Comparison of ENCODE assay signal across 10 cellular contexts in genomic region chr19:49875177-49875576, GRCh38. TPM values are rescaled to one million over a fixed set of nuclear protein-coding genes. Genes with fewer than 3 reads are reported as not detected.
DNase-seq lines count a peak whose midpoint lies in the region; ATAC-seq and TF ChIP-seq lines count a peak whose summit lies in the region.
"Had no signal": no experiment of that assay in that cellular context is flagged by ENCODE, and none has a peak within 500 bp of the region (broad histone marks: within the 10 kb centered on the region; RNA-seq: fewer than 3 reads in every experiment).

No MANE protein-coding gene starts in this region.

- DNase-seq in GM12864 (ENCODE audit: low read depth) (no peak), iPS-NIHi7 (ENCODE audit: extremely low spot score) (no peak), posterior cingulate gyrus (no peak)
- DNase-seq in effector CD8-positive, alpha-beta T cell (lab: John Stamatoyannopoulos, UW), result no peak
- DNase-seq in stimulated activated naive B cell treated with anti-CD40 and anti-IgM and Interleukin-4, amounts not matched to agents 10 μg/mL and 1 μg/mL and 100 μg/mL, for 72 hours, result no peak
- DNase-seq: NCI-H146 had no signal

- no peak for TF ChIP-seq CTCF in GM12864 (IDR thresholded peaks at IDR 0.05; ENCODE audit: low read depth, low read length, missing control alignments)
- TF ChIP-seq CTCF in SU-DHL-6 (IDR thresholded peaks at IDR 0.05; ENCODE audit: insufficient read depth, low read length, poor library complexity, severe bottlenecking), result no peak
- no peak for TF ChIP-seq CTCF in gastroesophageal sphincter (IDR thresholded peaks at IDR 0.05)

- no peak for TF ChIP-seq POLR2A in gastroesophageal sphincter (IDR thresholded peaks at IDR 0.05)

- H4K20me1 ChIP-seq in SU-DHL-6 (ENCODE audit: low read depth, low read length), result no peaks in the 10 kb centered on the region

- H3K9me3 ChIP-seq in SU-DHL-6 (ENCODE audit: insufficient read depth, low read length) (no peaks in the 10 kb centered on the region), gastroesophageal sphincter (no peaks in the 10 kb centered on the region), skeletal muscle tissue (ENCODE audit: control insufficient read depth in 3 of 3, low read length in 3 of 3) (no peaks in the 10 kb centered on the region)

- H3K27ac Mint-ChIP-seq in stimulated activated naive B cell treated with anti-CD40 and anti-IgM and Interleukin-4, amounts not matched to agents 10 μg/mL and 1 μg/mL and 100 μg/mL, for 72 hours, result no peak overlapping the region
- H3K27ac Mint-ChIP-seq: T-helper 1 cell treated with Interleukin-12 subunit alpha and Interleukin-12 subunit beta and Interleukin-4 antibody, amounts not matched to agents 30 μg/mL and 1 μg/mL, for 36 hours had no signal

- no peak overlapping the region for H3K4me3 Mint-ChIP-seq in stimulated activated naive B cell treated with anti-CD40 and anti-IgM and Interleukin-4, amounts not matched to agents 10 μg/mL and 1 μg/mL and 100 μg/mL, for 72 hours
- H3K4me3 Mint-ChIP-seq: T-helper 1 cell treated with Interleukin-12 subunit alpha and Interleukin-12 subunit beta and Interleukin-4 antibody, amounts not matched to agents 30 μg/mL and 1 μg/mL, for 36 hours had no signal

- H3K4me2 ChIP-seq in SU-DHL-6 (ENCODE audit: low read depth, low read length, poor library complexity, severe bottlenecking), result peak overlapping the region; percentile 91

- no peaks in the 10 kb centered on the region for H3K36me3 ChIP-seq in SU-DHL-6 (ENCODE audit: low read length)
- H3K36me3 ChIP-seq in gastroesophageal sphincter, result peaks cover 0 to 55% of the 10 kb centered on the region in 2 donors
- H3K36me3 ChIP-seq in skeletal muscle tissue (ENCODE audit: control insufficient read depth in 3 of 3, insufficient read depth in 3 of 3, low read length in 3 of 3), result peaks cover 29 to 38% (median 37%) of the 10 kb centered on the region in 3 donors

- 0 out of 2 replicates have a peak, but pooled peaks cover 5% of the 10 kb centered on the region for H3F3A ChIP-seq in SU-DHL-6 (ENCODE audit: insufficient read depth)

- intact Hi-C loops in posterior cingulate gyrus (cut with DNase I), result loop anchor here (10.0 kb wide), 1 partner anchor 380 kb away; the partner anchor contains the start of gene RPS11

- ATAC-seq in gastroesophageal sphincter, result no peak
- ATAC-seq in stimulated activated naive B cell treated with anti-CD40 and anti-IgM and Interleukin-4, amounts not matched to agents 10 μg/mL and 1 μg/mL and 100 μg/mL, for 72 hours (replicated peaks), result no peak

- H2AFZ ChIP-seq in SU-DHL-6 (ENCODE audit: low read depth, low read length, severe bottlenecking), result no peak overlapping the region

- no peak overlapping the region for H3K27ac ChIP-seq in SU-DHL-6 (ENCODE audit: low read depth, low read length)
- H3K27ac ChIP-seq in gastroesophageal sphincter, result peak overlapping the region in 3 of 4 donors; percentile 98 to 100 (median 100)
- peak overlapping the region; percentile 99 for H3K27ac ChIP-seq in skeletal muscle tissue (ENCODE audit: low read depth, low read length)

- TF ChIP-seq EP300 in gastroesophageal sphincter (IDR thresholded peaks at IDR 0.05), result no peak

- H3K9me2 ChIP-seq in SU-DHL-6 (replicated peaks; ENCODE audit: insufficient read depth, low read length), result no peaks in the 10 kb centered on the region

- 88% methylated on average over 2 of the region's 4 CpGs; no CpG with 5 or more reads in 1 of the 2 donors for WGBS in gastroesophageal sphincter (ENCODE audit: low coverage in 1 of 2), 2 donors

- peaks cover 9% of the 10 kb centered on the region; the same call in 1 of the 2 replicates for H3K79me2 ChIP-seq in SU-DHL-6 (ENCODE audit: insufficient read depth, low read length)

- peaks cover 27 to 58% of the 10 kb centered on the region in 2 donors for H3K4me1 Mint-ChIP-seq in stimulated activated naive B cell treated with anti-CD40 and anti-IgM and Interleukin-4, amounts not matched to agents 10 μg/mL and 1 μg/mL and 100 μg/mL, for 72 hours

- no peaks in the 10 kb centered on the region for H3K27me3 Mint-ChIP-seq in stimulated activated naive B cell treated with anti-CD40 and anti-IgM and Interleukin-4, amounts not matched to agents 10 μg/mL and 1 μg/mL and 100 μg/mL, for 72 hours

- peaks cover 28 to 41% of the 10 kb centered on the region in 2 donors for H3K36me3 Mint-ChIP-seq in stimulated activated naive B cell treated with anti-CD40 and anti-IgM and Interleukin-4, amounts not matched to agents 10 μg/mL and 1 μg/mL and 100 μg/mL, for 72 hours

- peak overlapping the region; percentile 94 for H3K9ac ChIP-seq in SU-DHL-6 (ENCODE audit: low read length)
- H3K9ac ChIP-seq in skeletal muscle tissue (ENCODE audit: low read depth in 1 of 3, low read length in 3 of 3), result peak overlapping the region; percentile 99 to 100 (median 100)

- peak overlapping the region; percentile 89 for H3K4me3 ChIP-seq in GM12864 (ENCODE audit: low read depth, low read length)
- peak overlapping the region; percentile 80 for H3K4me3 ChIP-seq in SU-DHL-6 (ENCODE audit: insufficient read depth, low read length, poor library complexity, severe bottlenecking)
- H3K4me3 ChIP-seq in gastroesophageal sphincter, result peak overlapping the region in 1 of 2 donors; percentile 88
- H3K4me3 ChIP-seq in skeletal muscle tissue (ENCODE audit: low read length in 3 of 3), result peak overlapping the region; percentile 97 to 99 (median 99)

- H3K27me3 ChIP-seq in SU-DHL-6 (ENCODE audit: low read length) (no peaks in the 10 kb centered on the region), gastroesophageal sphincter (no peaks in the 10 kb centered on the region), skeletal muscle tissue (ENCODE audit: control insufficient read depth in 3 of 3, insufficient read depth in 3 of 3, low read length in 3 of 3) (no peaks in the 10 kb centered on the region)

- H3K9me3 Mint-ChIP-seq in stimulated activated naive B cell treated with anti-CD40 and anti-IgM and Interleukin-4, amounts not matched to agents 10 μg/mL and 1 μg/mL and 100 μg/mL, for 72 hours, result no peaks in the 10 kb centered on the region
- H3K9me3 Mint-ChIP-seq: T-helper 1 cell treated with Interleukin-12 subunit alpha and Interleukin-12 subunit beta and Interleukin-4 antibody, amounts not matched to agents 30 μg/mL and 1 μg/mL, for 36 hours had no signal

- H3K4me1 ChIP-seq in gastroesophageal sphincter (peaks cover 0 to 69% (median 23%) of the 10 kb centered on the region in 3 donors), skeletal muscle tissue (ENCODE audit: control insufficient read depth in 3 of 3, insufficient read depth in 3 of 3, low read length in 3 of 3) (peaks cover 44 to 62% (median 55%) of the 10 kb centered on the region in 3 donors)

RNA-seq across cellular contexts. Expression of gene AKT1S1, which starts 2.0 kb away (rescaled TPM):
- total RNA-seq in gastroesophageal sphincter, result 10 to 100 TPM; 14.4 to 24.6 (median 19.7) TPM
- total RNA-seq in skeletal muscle tissue, result 3.1 TPM

RNA-seq across cellular contexts. Expression of gene TBC1D17, which starts 2.3 kb away (rescaled TPM):
- total RNA-seq in gastroesophageal sphincter (10 to 100 TPM; 25.1 to 41.9 (median 37.3) TPM), skeletal muscle tissue (7.3 TPM)

RNA-seq across cellular contexts. Expression of gene PNKP, which starts 7.8 kb away (rescaled TPM):
- total RNA-seq in gastroesophageal sphincter (10 to 100 TPM; 12.5 to 64.3 (median 29.4) TPM), skeletal muscle tissue (17.2 TPM)

RNA-seq across cellular contexts. Expression of gene IL4I1, which starts 21.5 kb away (rescaled TPM):
- 1 to 10 TPM in 1 of 4 donors, under 1 TPM in 1, not detected in 2; 0.39 to 1.2 TPM for total RNA-seq in gastroesophageal sphincter
- 0.52 TPM for total RNA-seq in skeletal muscle tissue

RNA-seq across cellular contexts. Expression of gene PTOV1, which starts 24.2 kb away (rescaled TPM):
- total RNA-seq in gastroesophageal sphincter (10 to 100 TPM; 52.9 to 89.1 (median 60.0) TPM), skeletal muscle tissue (63.7 TPM)
